12 cellular contexts compared by ENCODE assay signal in genomic region chr16:67396775-67397450, GRCh38. TPM values are rescaled to one million over a fixed set of nuclear protein-coding genes. Genes with fewer than 3 reads are reported as not detected.
DNase-seq lines count a peak whose midpoint lies in the region; ATAC-seq and TF ChIP-seq lines count a peak whose summit lies in the region.
"Had no signal": no experiment of that assay in that cellular context is flagged by ENCODE, and none has a peak within 500 bp of the region (broad histone marks: within the 10 kb centered on the region; RNA-seq: fewer than 3 reads in every experiment).

No MANE protein-coding gene starts in this region.

- no peak overlapping the region for H2BK120ac ChIP-seq in IMR-90 (ENCODE audit: low read depth, low read length)

- no peak overlapping the region for H4K5ac ChIP-seq in IMR-90 (ENCODE audit: low read depth, low read length)

- H3K56ac ChIP-seq in IMR-90 (ENCODE audit: extremely low read depth, insufficient read depth, low read length), result no peak overlapping the region

- H3K9ac ChIP-seq in IMR-90 (ENCODE audit: low read depth, low read length) (no peak overlapping the region), smooth muscle cell (ENCODE audit: low read depth) (peak overlapping the region; percentile 76)

- no peak overlapping the region for H3K14ac ChIP-seq in IMR-90 (replicated peaks; ENCODE audit: low read depth, low read length)

- no peak for TF ChIP-seq RAD21 in IMR-90 (IDR thresholded peaks at IDR 0.05; ENCODE audit: low read length)

- H4K20me1 ChIP-seq in IMR-90 (ENCODE audit: insufficient read depth, low read length), result no peaks in the 10 kb centered on the region
- no peaks in the 10 kb centered on the region for H4K20me1 ChIP-seq in smooth muscle cell (ENCODE audit: low read depth)

- TF ChIP-seq POLR2A in IMR-90 (IDR thresholded peaks at IDR 0.05; ENCODE audit: low read depth, low read length), result no peak

- no peak overlapping the region for H2BK15ac ChIP-seq in IMR-90 (ENCODE audit: low read depth, low read length)

- intact Hi-C loops in IMR-90 (cut with micrococcal nuclease), result no loop called here
- intact Hi-C loops in lower lobe of right lung (cut with DNase I), result no loop called here

- no peak overlapping the region for H3K23ac ChIP-seq in IMR-90 (ENCODE audit: low read depth, low read length)

- POLR2A ChIA-PET in IMR-90 (lab: Charles Lee; ENCODE audit: unreplicated experiment), result no interaction called here

- peak overlapping the region; percentile 70 for H2AFZ ChIP-seq in IMR-90 (replicated peaks; ENCODE audit: low read length, poor library complexity)
- no peak overlapping the region for H2AFZ ChIP-seq in smooth muscle cell (ENCODE audit: low read depth)

- no peak overlapping the region for H3K4me2 ChIP-seq in IMR-90 (ENCODE audit: low read depth, low read length)
- peak overlapping the region; percentile 69 for H3K4me2 ChIP-seq in smooth muscle cell

- CTCF ChIA-PET in IMR-90 (lab: Yijun Ruan, JAX), result interaction anchor here (0.8 kb wide), 1 partner anchor 136 kb away, joined by 3 read pairs; no protein-coding TSS in a partner anchor

- H4K8ac ChIP-seq in IMR-90 (ENCODE audit: low read depth in 2 of 2, low read length in 2 of 2), result no peak overlapping the region

- H3K18ac ChIP-seq in IMR-90 (ENCODE audit: low read depth, low read length), result no peak overlapping the region

- BruUV-seq in IMR-90 (replicated peaks; lab: Mats Ljungman, UMichigan), result no TSS peak

- TF ChIP-seq CTCF in IMR-90 (conservative IDR thresholded peaks at IDR 0.05; ENCODE audit: low read depth, low read length) (no peak), lower lobe of right lung (IDR thresholded peaks at IDR 0.05) (no peak), smooth muscle cell (IDR thresholded peaks at IDR 0.05; ENCODE audit: borderline replicate concordance, insufficient read depth, poor library complexity, severe bottlenecking) (no peak)

- H3K27ac ChIP-seq in IMR-90 (ENCODE audit: insufficient read depth, low read length) (no peak overlapping the region), cingulate gyrus (ENCODE audit: low read depth, low read length) (peak overlapping the region; percentile 29), lower lobe of right lung (peak overlapping the region; percentile 69), smooth muscle cell (ENCODE audit: low read depth) (no peak overlapping the region)

- H4K91ac ChIP-seq in IMR-90 (ENCODE audit: insufficient read depth, low read depth, low read length), result no peak overlapping the region

- H3K27me3 ChIP-seq in IMR-90 (ENCODE audit: control insufficient read depth, insufficient read depth, low read length) (no peaks in the 10 kb centered on the region), lower lobe of right lung (ENCODE audit: low read depth) (peaks cover 7% of the 10 kb centered on the region), smooth muscle cell (ENCODE audit: low read depth) (peaks cover 13% of the 10 kb centered on the region)

- peaks cover 16% of the 10 kb centered on the region for H3K4me1 ChIP-seq in IMR-90 (ENCODE audit: control insufficient read depth, insufficient read depth, low read length)
- H3K4me1 ChIP-seq in lower lobe of right lung, result peaks cover 64% of the 10 kb centered on the region
- H3K4me1 ChIP-seq in smooth muscle cell (ENCODE audit: low read depth), result peaks cover 25% of the 10 kb centered on the region

- H2BK5ac ChIP-seq in IMR-90 (ENCODE audit: low read depth, low read length, poor library complexity, severe bottlenecking), result no peak overlapping the region

- H3K9me3 ChIP-seq in IMR-90 (ENCODE audit: control insufficient read depth, insufficient read depth, low read length) (no peaks in the 10 kb centered on the region), lower lobe of right lung (no peaks in the 10 kb centered on the region), smooth muscle cell (replicated peaks; ENCODE audit: low read depth) (no peaks in the 10 kb centered on the region)

- peak overlapping the region; percentile 22; the same call in 1 of the 2 replicates for H3K4ac ChIP-seq in IMR-90 (ENCODE audit: low read depth, low read length)

- WGBS in IMR-90 (ENCODE audit: extremely low coverage in 2 of 2, insufficient read length in 1 of 2), 2 experiments, result 67% methylated on average over 6 of the region's 11 CpGs; no CpG with 5 or more reads in 1 of the 2 experiments
- 81% methylated on average over 11 of the region's 11 CpGs for WGBS in smooth muscle cell (ENCODE audit: low lambda C conversion rate)

- H3K79me1 ChIP-seq in IMR-90 (ENCODE audit: low read depth in 1 of 2, low read length in 2 of 2), result no peaks in the 10 kb centered on the region

- no peaks in the 10 kb centered on the region for H3K79me2 ChIP-seq in smooth muscle cell (ENCODE audit: low read depth)

- in situ Hi-C loops in IMR-90 (cut with MboI; ENCODE audit: low sequenced_read_pairs), result no loop called here

- H2AK5ac ChIP-seq in IMR-90 (ENCODE audit: low read depth, low read length), result no peak overlapping the region

- DNase-seq in IMR-90 (no peak), lower lobe of right lung (no peak), smooth muscle cell (lab: John Stamatoyannopoulos, UW; ENCODE audit: unreplicated experiment) (no peak), NCI-H345 treated with DMSO at 0.1 percent for 48 hours (lab: John Stamatoyannopoulos, UW; ENCODE audit: unreplicated experiment) (no peak)
- no peak for DNase-seq in stimulated activated CD4-positive, alpha-beta T cell treated with anti-CD3 and anti-CD28 coated beads, Interleukin-4, amount 100 ng/mL, for 1 hour
- DNase-seq: activated CD4-positive, alpha-beta T cell treated with anti-CD3 and anti-CD28 coated beads for 48 hours; activated naive CD4-positive, alpha-beta T cell treated with anti-CD3 and anti-CD28 coated beads, Interleukin-2, amount 10 ng/mL, durations not matched to agents 7 days and 5 days; DND-41 had no signal

- peak overlapping the region; percentile 62 for H2AK9ac ChIP-seq in IMR-90 (replicated peaks; ENCODE audit: low read depth, low read length, poor library complexity)

- no peak overlapping the region for H2BK20ac ChIP-seq in IMR-90 (ENCODE audit: low read depth, low read length)

- H3K36me3 ChIP-seq in IMR-90 (ENCODE audit: control insufficient read depth, insufficient read depth, low read length), result no peaks in the 10 kb centered on the region
- H3K36me3 ChIP-seq in lower lobe of right lung, result no peaks in the 10 kb centered on the region
- no peaks in the 10 kb centered on the region for H3K36me3 ChIP-seq in smooth muscle cell (ENCODE audit: low read depth)

- no peak overlapping the region for H3K4me3 ChIP-seq in IMR-90 (ENCODE audit: insufficient read depth, low read depth, low read length)
- no peak overlapping the region for H3K4me3 ChIP-seq in lower lobe of right lung
- H3K4me3 ChIP-seq in smooth muscle cell, result no peak overlapping the region

- dilution Hi-C loops in IMR-90 (cut with HindIII; ENCODE audit: low sequenced_read_pairs, unreplicated experiment), result no loop called here

- H3F3A ChIP-seq in smooth muscle cell (ENCODE audit: low read depth), result no peaks in the 10 kb centered on the region

- H3K9me1 ChIP-seq in IMR-90 (ENCODE audit: insufficient read depth, low read length), result peaks cover 5% of the 10 kb centered on the region; the same call in 1 of the 2 replicates

- no peak for ATAC-seq in IMR-90 (ENCODE audit: low read depth)
- ATAC-seq in lower lobe of right lung, result no peak
- no peak for ATAC-seq in GM21423 (IDR thresholded peaks at IDR 0.05; ENCODE audit: unreplicated experiment)

TF ChIP-seq in IMR-90, 13 proteins besides CTCF, POLR2A, EP300 and RAD21 (continues in another document):
- no peak for TF ChIP-seq RFX5 (IDR thresholded peaks at IDR 0.05; ENCODE audit: low read depth, low read length)
- no peak for TF ChIP-seq CHD1 (IDR thresholded peaks at IDR 0.05; ENCODE audit: low read depth, low read length)
- TF ChIP-seq RCOR1 (IDR thresholded peaks at IDR 0.05; ENCODE audit: insufficient replicate concordance, low read length), result no peak
- TF ChIP-seq USF2 (IDR thresholded peaks at IDR 0.05; ENCODE audit: low read depth, low read length), result no peak
- no peak for TF ChIP-seq ELK1 (IDR thresholded peaks at IDR 0.05; ENCODE audit: borderline replicate concordance, low read depth, low read length)
- TF ChIP-seq MAFK (IDR thresholded peaks at IDR 0.05; ENCODE audit: low read depth, low read length), result no peak

RNA-seq across cellular contexts. Expression of gene TPPP3, which starts 3.6 kb away (rescaled TPM):
- total RNA-seq in IMR-90 (2012; rRNA removed), result 0.54 and 0.56 TPM in 2 replicates
- polyA plus RNA-seq in IMR-90 (2012; rRNA removed), result 2.2 and 2.4 TPM in 2 replicates
- 2.0 and 3.4 TPM in 2 replicates for polyA plus RNA-seq in IMR-90 (2012; cell fraction: cytosol; rRNA removed)
- 1.8 and 2.4 TPM in 2 replicates for polyA plus RNA-seq in IMR-90 (2012; cell fraction: nucleus; rRNA removed; ENCODE audit: low replicate concordance)
- total RNA-seq in lower lobe of right lung, result 123 TPM
- total RNA-seq in smooth muscle cell, result 1.9 TPM in 2 replicates
- 1.3 and 2.7 TPM in 2 replicates for polyA plus RNA-seq in smooth muscle cell
- total RNA-seq: dermis blood vessel endothelial cell had no signal

RNA-seq across cellular contexts. Expression of gene ZDHHC1, which starts 19.4 kb away (rescaled TPM):
- total RNA-seq in IMR-90 (2012; rRNA removed), result 1.7 and 2.0 TPM in 2 replicates
- polyA plus RNA-seq in IMR-90 (2012; rRNA removed), result 5.9 and 6.1 TPM in 2 replicates
- 4.2 and 9.4 TPM in 2 replicates for polyA plus RNA-seq in IMR-90 (2012; cell fraction: cytosol; rRNA removed)
- polyA plus RNA-seq in IMR-90 (2012; cell fraction: nucleus; rRNA removed; ENCODE audit: low replicate concordance), result 16.9 and 38.6 TPM in 2 replicates
- total RNA-seq in lower lobe of right lung, result 18.9 TPM
- total RNA-seq in smooth muscle cell, result 7.1 and 7.9 TPM in 2 replicates
- polyA plus RNA-seq in smooth muscle cell, result 14.2 and 15.7 TPM in 2 replicates

RNA-seq across cellular contexts. Expression of gene HSD11B2, which starts 34.0 kb away (rescaled TPM):
- total RNA-seq in IMR-90 (2012; rRNA removed) (not detected in 2 replicates), lower lobe of right lung (2.9 TPM), smooth muscle cell (not detected in 2 replicates)
- polyA plus RNA-seq in IMR-90 (2012; rRNA removed) (0.26 and 0.27 TPM in 2 replicates), smooth muscle cell (not detected in 2 replicates)
- 0.12 TPM in 1 of 2 replicates, not detected in the other for polyA plus RNA-seq in IMR-90 (2012; cell fraction: cytosol; rRNA removed)
- 0.47 and 0.60 TPM in 2 replicates for polyA plus RNA-seq in IMR-90 (2012; cell fraction: nucleus; rRNA removed; ENCODE audit: low replicate concordance)
- total RNA-seq: dermis blood vessel endothelial cell, pulmonary artery endothelial cell had no signal

Comparison
In these comparisons a context has a peak if more than half of its experiments do, and no peak if none do; other contexts are left out.
1. H3K27ac ChIP-seq: peak in cingulate gyrus (single experiment) and lower lobe of right lung (single experiment); none in IMR-90 (single experiment) and smooth muscle cell (single experiment).
2. RNA of gene TPPP3, which starts 3.6 kb away (total RNA-seq): 123 TPM in lower lobe of right lung (single experiment); 1.9 TPM in smooth muscle cell and 0.54 to 0.56 TPM in IMR-90; every median in the first group is over 10 times any median in the second.